18 cellular contexts compared by ENCODE assay signal in genomic region chr3:177935008-177935407, GRCh38.
DNase-seq lines count a peak whose midpoint lies in the region; ATAC-seq, FAIRE-seq and TF ChIP-seq lines count a peak whose summit lies in the region.
"Had no signal": no experiment of that assay in that cellular context is flagged by ENCODE, and none has a peak within 500 bp of the region (broad histone marks: within the 10 kb centered on the region; RNA-seq: fewer than 3 reads in every experiment).

No MANE protein-coding gene starts in this region.

- WGBS in A549 (ENCODE audit: missing lambda C conversion rate): 65% methylated on average over 3 of the region's 3 CpGs

- FAIRE-seq in A549 (lab: Jason Lieb, UNC) (no peak), GM12892 (lab: Jason Lieb, UNC) (no peak)
- FAIRE-seq: GM18507 had no signal

- CTCF ChIA-PET in A549 (lab: Yijun Ruan, JAX): no interaction called here
- CTCF ChIA-PET in activated CD4-positive, alpha-beta memory T cell treated with anti-CD3 and anti-CD28 coated beads for 36 hours (lab: Charles Lee): no interaction called here
- CTCF ChIA-PET in activated CD8-positive, alpha-beta T cell treated with anti-CD3 and anti-CD28 coated beads, Interleukin-2, amount 10 ng/mL, durations not matched to agents 7 days and 5 days (lab: Charles Lee): no interaction called here

- no peaks in the 10 kb centered on the region for H3K9me3 Mint-ChIP-seq in activated CD4-positive, alpha-beta memory T cell treated with anti-CD3 and anti-CD28 coated beads for 36 hours
- H3K9me3 Mint-ChIP-seq in activated CD8-positive, alpha-beta T cell treated with anti-CD3 and anti-CD28 coated beads, Interleukin-2, amount 10 ng/mL, durations not matched to agents 7 days and 5 days (ENCODE audit: insufficient read depth): no peaks in the 10 kb centered on the region

- TF ChIP-seq POLR2A in A549 (IDR thresholded peaks at IDR 0.05; ENCODE audit: low read length) (no peak), GM12892 (IDR thresholded peaks at IDR 0.05; ENCODE audit: low read depth, low read length) (no peak), breast epithelium (IDR thresholded peaks at IDR 0.05) (no peak)

- H3K27me3 Mint-ChIP-seq in activated CD4-positive, alpha-beta memory T cell treated with anti-CD3 and anti-CD28 coated beads for 36 hours: peaks cover 2% of the 10 kb centered on the region
- no peaks in the 10 kb centered on the region for H3K27me3 Mint-ChIP-seq in activated CD8-positive, alpha-beta T cell treated with anti-CD3 and anti-CD28 coated beads, Interleukin-2, amount 10 ng/mL, durations not matched to agents 7 days and 5 days (ENCODE audit: low read depth)
- H3K27me3 Mint-ChIP-seq: activated CD4-positive, alpha-beta T cell treated with anti-CD3 and anti-CD28 coated beads for 36 hours; activated naive CD8-positive, alpha-beta T cell; CD4-positive, alpha-beta memory T cell; naive B cell had no signal

- no peak for TF ChIP-seq RAD21 in A549 (conservative IDR thresholded peaks at IDR 0.05 in 1 of 2, IDR thresholded peaks at IDR 0.05 in 1 of 2)

- TF ChIP-seq EP300 in A549 (IDR thresholded peaks at IDR 0.05): no peak

- H3K27me3 ChIP-seq in breast epithelium: no peaks in the 10 kb centered on the region
- H3K27me3 ChIP-seq: Peyer's patch, suprapubic skin had no signal

- H3K27ac ChIP-seq in A549 (peak overlapping the region; percentile 65 to 82; a peak in 5 of 6 replicates), breast epithelium (no peak overlapping the region)
- H3K27ac ChIP-seq: Peyer's patch, suprapubic skin had no signal

- H3K36me3 ChIP-seq in breast epithelium: no peaks in the 10 kb centered on the region
- H3K36me3 ChIP-seq: Peyer's patch, suprapubic skin had no signal

- peak in 1 of 2 experiments; percentile 31; a peak in 2 of 6 replicates for ATAC-seq in A549
- ATAC-seq in activated CD8-positive, alpha-beta T cell treated with anti-CD3 and anti-CD28 coated beads, Interleukin-2, amount 10 ng/mL, durations not matched to agents 7 days and 5 days: no peak
- ATAC-seq: activated CD4-positive, alpha-beta T cell treated with anti-CD3 and anti-CD28 coated beads for 36 hours; left colon had no signal

- intact Hi-C loops in activated CD4-positive, alpha-beta memory T cell treated with anti-CD3 and anti-CD28 coated beads for 36 hours (cut with micrococcal nuclease): no loop called here
- intact Hi-C loops in breast epithelium (cut with DNase I; ENCODE audit: low total_unique reads): no loop called here

- H3K4me2 ChIP-seq in A549: peak overlapping the region; percentile 42

- H3K4me1 ChIP-seq in A549 (peaks cover 45% of the 10 kb centered on the region), breast epithelium (no peaks in the 10 kb centered on the region)
- H3K4me1 ChIP-seq: Peyer's patch had no signal

- DNase-seq in A549 (ENCODE audit: low read depth in 1 of 2, low spot score in 1 of 2) (peak in 1 of 2 experiments; percentile 4), ELF-1 (ENCODE audit: low read depth, low spot score) (peak; percentile 6), NCI-H82 treated with DMSO at 0.1 percent for 48 hours (lab: John Stamatoyannopoulos, UW; ENCODE audit: unreplicated experiment) (peak; percentile 88), left kidney (ENCODE audit: low read depth, low spot score) (peak; percentile 95), GM12892 (ENCODE audit: insufficient read length) (no peak), breast epithelium (ENCODE audit: low spot score in 2 of 2) (no peak)
- DNase-seq in activated CD4-positive, alpha-beta memory T cell treated with anti-CD3 and anti-CD28 coated beads for 36 hours: no peak
- no peak for DNase-seq in activated CD8-positive, alpha-beta T cell treated with anti-CD3 and anti-CD28 coated beads, Interleukin-2, amount 10 ng/mL, durations not matched to agents 7 days and 5 days
- DNase-seq: activated CD4-positive, alpha-beta T cell treated with anti-CD3 and anti-CD28 coated beads for 36 hours; CD4-positive, alpha-beta memory T cell; hippocampal formation; left colon; naive B cell; NCI-H446 treated with DMSO at 0.1 percent for 48 hours; Peyer's patch had no signal

- H3K27ac Mint-ChIP-seq in activated CD4-positive, alpha-beta memory T cell treated with anti-CD3 and anti-CD28 coated beads for 36 hours: no peak overlapping the region
- H3K27ac Mint-ChIP-seq in activated CD8-positive, alpha-beta T cell treated with anti-CD3 and anti-CD28 coated beads, Interleukin-2, amount 10 ng/mL, durations not matched to agents 7 days and 5 days: no peak overlapping the region
- H3K27ac Mint-ChIP-seq: activated CD4-positive, alpha-beta T cell treated with anti-CD3 and anti-CD28 coated beads for 36 hours; activated naive CD8-positive, alpha-beta T cell had no signal

- H3K4me3 ChIP-seq in A549 (no peak overlapping the region), breast epithelium (no peak overlapping the region)
- H3K4me3 ChIP-seq: Peyer's patch, suprapubic skin had no signal

- no peak overlapping the region for H3K4me3 Mint-ChIP-seq in activated CD4-positive, alpha-beta memory T cell treated with anti-CD3 and anti-CD28 coated beads for 36 hours
- no peak overlapping the region for H3K4me3 Mint-ChIP-seq in activated CD8-positive, alpha-beta T cell treated with anti-CD3 and anti-CD28 coated beads, Interleukin-2, amount 10 ng/mL, durations not matched to agents 7 days and 5 days
- H3K4me3 Mint-ChIP-seq: activated CD4-positive, alpha-beta T cell treated with anti-CD3 and anti-CD28 coated beads for 36 hours; activated naive CD8-positive, alpha-beta T cell; CD4-positive, alpha-beta memory T cell; naive B cell had no signal

- POLR2A ChIA-PET in A549 (lab: Yijun Ruan, JAX): interaction anchor here (0.5 kb wide), 1 partner anchor 312 kb away, joined by 3 read pairs; no protein-coding TSS in a partner anchor
- POLR2A ChIA-PET in activated CD4-positive, alpha-beta memory T cell treated with anti-CD3 and anti-CD28 coated beads for 36 hours (lab: Charles Lee): no interaction called here
- POLR2A ChIA-PET in activated CD8-positive, alpha-beta T cell treated with anti-CD3 and anti-CD28 coated beads, Interleukin-2, amount 10 ng/mL, durations not matched to agents 7 days and 5 days (lab: Charles Lee): no interaction called here

- no peaks in the 10 kb centered on the region for H3K9me3 ChIP-seq in A549
- no peaks in the 10 kb centered on the region for H3K9me3 ChIP-seq in breast epithelium
- H3K9me3 ChIP-seq: Peyer's patch, suprapubic skin had no signal

- H3K36me3 Mint-ChIP-seq in activated CD4-positive, alpha-beta memory T cell treated with anti-CD3 and anti-CD28 coated beads for 36 hours: no peaks in the 10 kb centered on the region
- no peaks in the 10 kb centered on the region for H3K36me3 Mint-ChIP-seq in activated CD8-positive, alpha-beta T cell treated with anti-CD3 and anti-CD28 coated beads, Interleukin-2, amount 10 ng/mL, durations not matched to agents 7 days and 5 days (ENCODE audit: low read depth)
- H3K36me3 Mint-ChIP-seq: CD4-positive, alpha-beta memory T cell; naive B cell had no signal

- no peaks in the 10 kb centered on the region for H3K4me1 Mint-ChIP-seq in activated CD4-positive, alpha-beta memory T cell treated with anti-CD3 and anti-CD28 coated beads for 36 hours (ENCODE audit: low read depth)
- H3K4me1 Mint-ChIP-seq in activated CD8-positive, alpha-beta T cell treated with anti-CD3 and anti-CD28 coated beads, Interleukin-2, amount 10 ng/mL, durations not matched to agents 7 days and 5 days (ENCODE audit: low read depth): no peaks in the 10 kb centered on the region
- H3K4me1 Mint-ChIP-seq: CD4-positive, alpha-beta memory T cell had no signal

- TF ChIP-seq CTCF in A549 (IDR thresholded peaks at IDR 0.05) (no peak), breast epithelium (IDR thresholded peaks at IDR 0.05) (no peak)

TF ChIP-seq in A549, 52 proteins besides CTCF, POLR2A, EP300 and RAD21:
- TF ChIP-seq KDM5A (IDR thresholded peaks at IDR 0.05) (no peak), POLR2AphosphoS2 (conservative IDR thresholded peaks at IDR 0.05; ENCODE audit: low read length) (no peak), RNF2 (IDR thresholded peaks at IDR 0.05; ENCODE audit: borderline replicate concordance, low read depth) (no peak), ZNF302 (CRISPR knock-in tag; IDR thresholded peaks at IDR 0.05) (no peak), RCOR1 (IDR thresholded peaks at IDR 0.05; ENCODE audit: low read depth, low read length) (no peak), FOXS1 (CRISPR knock-in tag; IDR thresholded peaks at IDR 0.05) (no peak), HOXB13 (CRISPR knock-in tag; IDR thresholded peaks at IDR 0.05; ENCODE audit: low read depth) (no peak), MYC (IDR thresholded peaks at IDR 0.05; ENCODE audit: borderline replicate concordance, low read length) (no peak), MAFK (IDR thresholded peaks at IDR 0.05; ENCODE audit: partially characterized antibody) (no peak), ZFP36 (IDR thresholded peaks at IDR 0.05; ENCODE audit: borderline replicate concordance, partially characterized antibody) (no peak), CBX2 (IDR thresholded peaks at IDR 0.05; ENCODE audit: borderline replicate concordance, low read depth) (no peak), FOSB (CRISPR knock-in tag; IDR thresholded peaks at IDR 0.05) (no peak), NPAS2 (CRISPR knock-in tag; IDR thresholded peaks at IDR 0.05; ENCODE audit: borderline replicate concordance) (no peak)

Comparison
In these comparisons a context has a peak if more than half of its experiments do, and no peak if none do; other contexts are left out.
1. DNase-seq: peak in ELF-1 (single experiment), NCI-H82 treated with DMSO at 0.1 percent for 48 hours (single experiment) and left kidney (single experiment); none in activated CD4-positive, alpha-beta memory T cell treated with anti-CD3 and anti-CD28 coated beads for 36 hours (single experiment), activated CD8-positive, alpha-beta T cell treated with anti-CD3 and anti-CD28 coated beads, Interleukin-2, amount 10 ng/mL, durations not matched to agents 7 days and 5 days (single experiment), GM12892 (single experiment) and breast epithelium (0 of 2).
2. H3K27ac ChIP-seq: peak in A549 (2 of 2); none in breast epithelium (0 of 2).